1 cellular context compared by ENCODE assay signal in genomic region chr18:49697757-49698595, GRCh38.
TF ChIP-seq lines count a peak whose summit lies in the region.

No MANE protein-coding gene starts in this region.

TF ChIP-seq in SK-N-SH, 30 proteins besides CTCF, POLR2A, EP300 and RAD21 (continued from another document):
- TF ChIP-seq GATA2 (CRISPR knock-in tag; IDR thresholded peaks at IDR 0.05): no peak
- TF ChIP-seq IRF3 (IDR thresholded peaks at IDR 0.05; ENCODE audit: low read depth, low read length): no peak
- TF ChIP-seq TAF1 (IDR thresholded peaks at IDR 0.05; ENCODE audit: borderline replicate concordance, low read depth, low read length): no peak
- no peak for TF ChIP-seq YY1 (IDR thresholded peaks at IDR 0.05; ENCODE audit: low read depth)
- no peak for TF ChIP-seq RFX5 (IDR thresholded peaks at IDR 0.05; ENCODE audit: low read length)
- TF ChIP-seq FOXM1 (IDR thresholded peaks at IDR 0.05; ENCODE audit: low read depth): no peak
